ENCODE assay signal across 8 cellular contexts in genomic region chr4:37407938-37408818, GRCh38.
DNase-seq lines count a peak whose midpoint lies in the region; ATAC-seq and TF ChIP-seq lines count a peak whose summit lies in the region.
"Not testable (repeated sequence)": the region's sequence is repeated elsewhere in the genome, so short reads cannot be mapped to it uniquely, and the experiment has no call there.

No MANE protein-coding gene starts in this region.

- WGBS in lung, 2 donors: 43 to 60% methylated on average over 9 of the region's 9 CpGs

- not testable (repeated sequence) for H3K27me3 ChIP-seq in lung (ENCODE audit: control insufficient read depth, insufficient read depth)

- not testable (repeated sequence) for TF ChIP-seq CTCF in 22Rv1 (IDR thresholded peaks at IDR 0.05); lung (IDR thresholded peaks at IDR 0.05; ENCODE audit: control extremely low read depth, extremely low read depth)

- not testable (repeated sequence) for H3K4me1 ChIP-seq in lung (ENCODE audit: control insufficient read depth in 2 of 2, insufficient read depth in 2 of 2, low read length in 2 of 2)

- ATAC-seq in lung (ENCODE audit: insufficient read depth, low FRiP score): not testable (repeated sequence)

- not testable (repeated sequence) for H3K4me3 ChIP-seq in lung

- H3K9me3 ChIP-seq in lung (ENCODE audit: control insufficient read depth in 2 of 2, insufficient read depth in 1 of 2, low read length in 1 of 2): not testable (repeated sequence)

- peak overlapping the region; percentile 27; the same call in 1 of the 2 replicates for H3K27ac ChIP-seq in 22Rv1
- H3K27ac ChIP-seq in lung (ENCODE audit: low read depth in 1 of 2, low read length in 1 of 2): not testable (repeated sequence)

- H3K36me3 ChIP-seq in lung (ENCODE audit: control insufficient read depth in 2 of 2, insufficient read depth in 2 of 2, low read length in 2 of 2): not testable (repeated sequence)

- DNase-seq in Daoy (ENCODE audit: low read depth) (peak; percentile 19), NCI-H187 (lab: John Stamatoyannopoulos, UW) (peak; percentile 28 to 46), NCI-H526 treated with DMSO at 0.1 percent for 48 hours (lab: John Stamatoyannopoulos, UW) (peak; percentile 25), SW480 (ENCODE audit: low spot score) (peak; percentile 23), islet precursor cell (peak; percentile 82), lung (ENCODE audit: low spot score) (peak; percentile 66), renal cortical epithelial cell (ENCODE audit: low read depth) (peak; percentile 71)

Comparison
In these comparisons a context has a peak if more than half of its experiments do, and no peak if none do; other contexts are left out.
1. DNase-seq: peak in every context shown above with its lines; median percentile 82 in islet precursor cell; 71 in renal cortical epithelial cell; 66 in lung; 37 in NCI-H187; 25 in NCI-H526 treated with DMSO at 0.1 percent for 48 hours; 23 in SW480; 19 in Daoy.